ENCODE assay signal across 16 cellular contexts in the genomic region with DNA sequence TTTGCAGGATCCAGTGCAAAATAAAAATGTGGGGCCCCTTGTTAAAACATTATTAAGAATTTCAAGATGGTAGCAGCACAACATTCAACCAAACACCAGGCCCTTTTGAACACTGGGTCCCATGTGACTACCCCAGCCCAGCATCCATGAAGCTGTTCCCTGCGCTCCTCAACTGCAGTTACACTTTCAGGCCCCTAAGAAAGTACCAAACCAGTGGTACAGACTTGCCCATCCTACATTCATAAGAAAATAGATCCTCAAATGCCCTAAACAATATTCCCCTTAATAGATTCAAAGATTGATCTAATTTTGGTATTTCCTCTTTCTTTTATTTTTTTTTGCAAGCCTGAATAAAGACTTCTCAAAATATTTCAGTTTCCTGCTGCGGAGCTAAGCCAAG.
A peak's percentile ranks its signal among the peaks of the same experiment; 100 is the strongest.
DNase-seq lines count a peak whose midpoint lies in the region; ATAC-seq, FAIRE-seq and TF ChIP-seq lines count a peak whose summit lies in the region.
"Had no signal": no experiment of that assay in that cellular context is flagged by ENCODE, and none has a peak within 500 bp of the region (broad histone marks: within the 10 kb centered on the region; RNA-seq: fewer than 3 reads in every experiment).

No MANE protein-coding gene starts in this region.

- H3K4me1 Mint-ChIP-seq in neural progenitor cell: peaks cover 76% of the 10 kb centered on the region

- peak overlapping the region in 2 of 11 experiments; percentile 10 to 17; a peak in 3 of 22 replicates for H3K9ac ChIP-seq in BLaER1 treated with 17β-estradiol and CSF1 and Interleukin-3, amounts not matched to agents 10 nM and 100 nM
- H3K9ac ChIP-seq in endothelial cell of umbilical vein (replicated peaks; ENCODE audit: extremely low read depth, insufficient read depth, low read length) (peak overlapping the region; percentile 84), neural progenitor cell (no peak overlapping the region)

- peak overlapping the region in 6 of 11 experiments; percentile 7 to 75 (median 42); a peak in 11 of 22 replicates for H3K27ac ChIP-seq in BLaER1 treated with 17β-estradiol and CSF1 and Interleukin-3, amounts not matched to agents 10 nM and 100 nM
- no peak overlapping the region for H3K27ac ChIP-seq in OCI-LY7 (ENCODE audit: low read depth, low read length, poor library complexity, severe bottlenecking)
- peak overlapping the region; percentile 97 for H3K27ac ChIP-seq in endothelial cell of umbilical vein (ENCODE audit: insufficient read depth, low read depth, low read length)
- no peak overlapping the region for H3K27ac ChIP-seq in neural progenitor cell
- H3K27ac ChIP-seq: vagina, VCaP had no signal

- H3K79me2 ChIP-seq in OCI-LY7 (ENCODE audit: insufficient read depth, low read depth, low read length): no peaks in the 10 kb centered on the region
- peaks cover 4% of the 10 kb centered on the region for H3K79me2 ChIP-seq in endothelial cell of umbilical vein (ENCODE audit: control insufficient read depth, insufficient read depth, low read length)
- H3K79me2 ChIP-seq in neural progenitor cell (ENCODE audit: low read depth): peaks cover 99% of the 10 kb centered on the region

- peak overlapping the region; percentile 44; the same call in 1 of the 2 replicates for H2AFZ ChIP-seq in OCI-LY7 (ENCODE audit: low read length)
- H2AFZ ChIP-seq in endothelial cell of umbilical vein (ENCODE audit: low read depth, low read length): no peak overlapping the region
- no peak overlapping the region for H2AFZ ChIP-seq in neural progenitor cell (replicated peaks)

- H3K4me2 ChIP-seq in BLaER1 treated with 17β-estradiol and CSF1 and Interleukin-3, amounts not matched to agents 10 nM and 100 nM: peak overlapping the region; percentile 36 to 75 (median 63)
- H3K4me2 ChIP-seq in OCI-LY7 (ENCODE audit: low read length): peak overlapping the region; percentile 46
- H3K4me2 ChIP-seq in endothelial cell of umbilical vein (ENCODE audit: insufficient read depth, low read length): peak overlapping the region; percentile 73
- no peak overlapping the region for H3K4me2 ChIP-seq in neural progenitor cell

- POLR2A ChIA-PET in OCI-LY7 (lab: Charles Lee) (interaction anchor here (0.8 to 3.1 kb wide), 11 partner anchors 7 to 93 kb away, joined by 3 to 9 read pairs (median 3); no protein-coding TSS in a partner anchor), endothelial cell of umbilical vein (lab: Charles Lee) (interaction anchor here (1.0 to 3.1 kb wide), 2 partner anchors 43 to 45 kb away, joined by 3 to 20 read pairs; no protein-coding TSS in a partner anchor)

- CTCF ChIA-PET in OCI-LY7 (lab: Charles Lee; ENCODE audit: unreplicated experiment): interaction anchor here (1.5 kb wide), 1 partner anchor 13 kb away, joined by 4 read pairs; no protein-coding TSS in a partner anchor
- CTCF ChIA-PET in endothelial cell of umbilical vein (lab: Charles Lee): interaction anchor here (0.8 to 6.5 kb wide), 11 partner anchors 8 to 220 kb away, joined by 3 to 57 read pairs (median 8); no protein-coding TSS in a partner anchor

- dilution Hi-C loops in endothelial cell of umbilical vein (cut with MboI; ENCODE audit: extremely low pct_ligation_motif_present, low sequenced_read_pairs): no loop called here

- ATAC-seq in GM19035 (IDR thresholded peaks at IDR 0.05; ENCODE audit: unreplicated experiment): no peak
- ATAC-seq: stimulated activated naive B cell treated with anti-CD40 and anti-IgM and Interleukin-4, amounts not matched to agents 10 μg/mL and 1 μg/mL and 100 μg/mL, for 72 hours had no signal

- no peak for TF ChIP-seq POLR2A in endothelial cell of umbilical vein (IDR thresholded peaks at IDR 0.05; ENCODE audit: low read depth, low read length)

- BruUV-seq in OCI-LY7 (replicated peaks; lab: Mats Ljungman, UMichigan) (no TSS peak), endothelial cell of umbilical vein (replicated peaks; lab: Mats Ljungman, UMichigan) (TSS peak; percentile 71)

- TF ChIP-seq CTCF in OCI-LY7 (conservative IDR thresholded peaks at IDR 0.05; ENCODE audit: low read length) (no peak), endothelial cell of umbilical vein (IDR thresholded peaks at IDR 0.05; ENCODE audit: extremely low read depth in 1 of 2, insufficient read depth in 1 of 2, low read depth in 1 of 2, low read length in 2 of 2) (no peak), neural progenitor cell (IDR thresholded peaks at IDR 0.05) (no peak)

- H3K9me1 ChIP-seq in endothelial cell of umbilical vein (replicated peaks; ENCODE audit: control insufficient read depth, extremely low read depth, insufficient read depth, low read length): no peaks in the 10 kb centered on the region

- no peaks in the 10 kb centered on the region for H3K9me2 ChIP-seq in OCI-LY7 (ENCODE audit: insufficient read depth, low read length)

- no peaks in the 10 kb centered on the region for H3K9me3 ChIP-seq in BLaER1 treated with 17β-estradiol and CSF1 and Interleukin-3, amounts not matched to agents 10 nM and 100 nM (replicated peaks in 1 of 11)
- H3K9me3 ChIP-seq in OCI-LY7 (ENCODE audit: low read length): no peaks in the 10 kb centered on the region
- H3K9me3 ChIP-seq in endothelial cell of umbilical vein (replicated peaks; ENCODE audit: control insufficient read depth, insufficient read depth, low read length): no peaks in the 10 kb centered on the region
- no peaks in the 10 kb centered on the region for H3K9me3 ChIP-seq in neural progenitor cell (ENCODE audit: low read depth)
- H3K9me3 ChIP-seq: vagina had no signal

- H3K4me3 Mint-ChIP-seq in neural progenitor cell: no peak overlapping the region
- H3K4me3 Mint-ChIP-seq: stimulated activated naive B cell treated with anti-CD40 and anti-IgM and Interleukin-4, amounts not matched to agents 10 μg/mL and 1 μg/mL and 100 μg/mL, for 72 hours had no signal

- no peaks in the 10 kb centered on the region for H3K9me3 Mint-ChIP-seq in neural progenitor cell
- H3K9me3 Mint-ChIP-seq: stimulated activated naive B cell treated with anti-CD40 and anti-IgM and Interleukin-4, amounts not matched to agents 10 μg/mL and 1 μg/mL and 100 μg/mL, for 72 hours had no signal

- no peaks in the 10 kb centered on the region for H3K36me3 ChIP-seq in BLaER1 treated with 17β-estradiol and CSF1 and Interleukin-3, amounts not matched to agents 10 nM and 100 nM
- no peaks in the 10 kb centered on the region for H3K36me3 ChIP-seq in OCI-LY7 (ENCODE audit: insufficient read depth, low read length)
- H3K36me3 ChIP-seq in endothelial cell of umbilical vein (ENCODE audit: control insufficient read depth in 2 of 2, extremely low read depth in 1 of 2, insufficient read depth in 2 of 2, low read length in 2 of 2): no peaks in the 10 kb centered on the region
- H3K36me3 ChIP-seq in neural progenitor cell: no peaks in the 10 kb centered on the region
- H3K36me3 ChIP-seq: vagina had no signal

- DNase-seq in OCI-LY7 (ENCODE audit: low spot score) (no peak), endothelial cell of umbilical vein (ENCODE audit: low read depth, low spot score) (no peak), neural progenitor cell (ENCODE audit: low spot score) (no peak), LoVo (ENCODE audit: low spot score) (no peak)
- DNase-seq in stimulated activated CD8-positive, alpha-beta memory T cell treated with anti-CD3 and anti-CD28 coated beads, Interleukin-4, amount 100 ng/mL, for 48 hours: no peak
- DNase-seq in stimulated activated CD4-positive, alpha-beta T cell treated with anti-CD3 and anti-CD28 coated beads, Interleukin-4, amount 100 ng/mL, for 4 hours: no peak
- DNase-seq: activated gamma-delta T cell treated with Interleukin-2 at 50 U/mL for 16 hours; caudate nucleus; erythroblast; NCI-H2029; stimulated activated CD4-positive, alpha-beta T cell treated with anti-CD3 and anti-CD28 coated beads, Interleukin-4, amount 100 ng/mL, for 1 hour; stimulated activated naive B cell treated with anti-CD40 and anti-IgM and Interleukin-4, amounts not matched to agents 10 μg/mL and 1 μg/mL and 100 μg/mL, for 72 hours had no signal

- intact Hi-C loops in OCI-LY7 (cut with micrococcal nuclease; ENCODE audit: unreplicated experiment) (no loop called here), endothelial cell of umbilical vein (cut with micrococcal nuclease) (loop anchor here (1.0 to 2.0 kb wide), 8 partner anchors 8 to 203 kb away; no protein-coding TSS in a partner anchor)

- H3K4me3 ChIP-seq in BLaER1 treated with 17β-estradiol and CSF1 and Interleukin-3, amounts not matched to agents 10 nM and 100 nM: no peak overlapping the region
- H3K4me3 ChIP-seq in OCI-LY7 (ENCODE audit: low read depth, low read length, poor library complexity, severe bottlenecking) (no peak overlapping the region), endothelial cell of umbilical vein (replicated peaks in 1 of 3; ENCODE audit: insufficient read depth in 1 of 3, low read depth in 1 of 3, low read length in 3 of 3) (peak overlapping the region in 1 of 3 experiments; percentile 16), neural progenitor cell (no peak overlapping the region)
- H3K4me3 ChIP-seq: vagina had no signal

- no peaks in the 10 kb centered on the region for H4K20me1 ChIP-seq in BLaER1 treated with 17β-estradiol and CSF1 and Interleukin-3, amounts not matched to agents 10 nM and 100 nM
- H4K20me1 ChIP-seq in OCI-LY7 (ENCODE audit: insufficient read depth, low read length): no peaks in the 10 kb centered on the region
- H4K20me1 ChIP-seq in endothelial cell of umbilical vein (replicated peaks; ENCODE audit: control insufficient read depth, extremely low read depth, insufficient read depth, low read length): no peaks in the 10 kb centered on the region
- peaks cover 100% of the 10 kb centered on the region for H4K20me1 ChIP-seq in neural progenitor cell (ENCODE audit: low read depth)

- H3K27ac Mint-ChIP-seq in neural progenitor cell: peak overlapping the region; percentile 32
- H3K27ac Mint-ChIP-seq: stimulated activated naive B cell treated with anti-CD40 and anti-IgM and Interleukin-4, amounts not matched to agents 10 μg/mL and 1 μg/mL and 100 μg/mL, for 72 hours had no signal

- H3K27me3 ChIP-seq in BLaER1 treated with 17β-estradiol and CSF1 and Interleukin-3, amounts not matched to agents 10 nM and 100 nM: no peaks in the 10 kb centered on the region
- no peaks in the 10 kb centered on the region for H3K27me3 ChIP-seq in endothelial cell of umbilical vein (ENCODE audit: control insufficient read depth in 2 of 2, insufficient read depth in 2 of 2, low read length in 2 of 2)
- H3K27me3 ChIP-seq in neural progenitor cell: no peaks in the 10 kb centered on the region
- H3K27me3 ChIP-seq: vagina had no signal

- peak; percentile 31 for FAIRE-seq in endothelial cell of umbilical vein (lab: Jason Lieb, UNC)

- H3F3A ChIP-seq in neural progenitor cell (ENCODE audit: low read depth): peaks cover 69% of the 10 kb centered on the region

- H3K27me3 Mint-ChIP-seq in neural progenitor cell (ENCODE audit: insufficient read depth, low read depth): peaks cover 5% of the 10 kb centered on the region
- H3K27me3 Mint-ChIP-seq: stimulated activated naive B cell treated with anti-CD40 and anti-IgM and Interleukin-4, amounts not matched to agents 10 μg/mL and 1 μg/mL and 100 μg/mL, for 72 hours had no signal

- peaks cover 10 to 26% (median 15%) of the 10 kb centered on the region in 10 experiments for H3K4me1 ChIP-seq in BLaER1 treated with 17β-estradiol and CSF1 and Interleukin-3, amounts not matched to agents 10 nM and 100 nM
- H3K4me1 ChIP-seq in OCI-LY7 (ENCODE audit: insufficient read depth, low read length, poor library complexity, severe bottlenecking) (peaks cover 56% of the 10 kb centered on the region), endothelial cell of umbilical vein (ENCODE audit: control insufficient read depth, extremely low read depth, insufficient read depth, low read length) (peaks cover 55% of the 10 kb centered on the region), neural progenitor cell (peaks cover 95% of the 10 kb centered on the region)

- H3K36me3 Mint-ChIP-seq in neural progenitor cell: peaks cover 4% of the 10 kb centered on the region
- H3K36me3 Mint-ChIP-seq: stimulated activated naive B cell treated with anti-CD40 and anti-IgM and Interleukin-4, amounts not matched to agents 10 μg/mL and 1 μg/mL and 100 μg/mL, for 72 hours had no signal

Comparison
In these comparisons a context has a peak if more than half of its experiments do, and no peak if none do; other contexts are left out.
1. H3K27ac ChIP-seq: peak in BLaER1 treated with 17β-estradiol and CSF1 and Interleukin-3, amounts not matched to agents 10 nM and 100 nM (6 of 11) and endothelial cell of umbilical vein (single experiment); none in OCI-LY7 (single experiment) and neural progenitor cell (single experiment).